8 cellular contexts compared by ENCODE assay signal in genomic region chr21:41142051-41142795, GRCh38. TPM values are rescaled to one million over a fixed set of nuclear protein-coding genes. Genes with fewer than 3 reads are reported as not detected.
DNase-seq lines count a peak whose midpoint lies in the region; ATAC-seq and TF ChIP-seq lines count a peak whose summit lies in the region.

No MANE protein-coding gene starts in this region.

- no peak for TF ChIP-seq CTCF in neural progenitor cell (IDR thresholded peaks at IDR 0.05)
- TF ChIP-seq CTCF in uterus (IDR thresholded peaks at IDR 0.05) = no peak

- H3K27me3 Mint-ChIP-seq in neural progenitor cell (ENCODE audit: insufficient read depth, low read depth) = peaks cover 8% of the 10 kb centered on the region

- H3K9ac ChIP-seq in neural progenitor cell = no peak overlapping the region

- DNase-seq in Ammon's horn (ENCODE audit: low spot score) (peak; percentile 57), NCI-H1694 (lab: John Stamatoyannopoulos, UW) (peak; percentile 35), dermis microvascular lymphatic vessel endothelial cell (ENCODE audit: low read depth in 2 of 2) (peak; percentile 78 to 84), neural progenitor cell (ENCODE audit: low spot score) (peak; percentile 21), uterus (no peak)

- H4K20me1 ChIP-seq in neural progenitor cell (ENCODE audit: low read depth) = no peaks in the 10 kb centered on the region

- H3K4me1 ChIP-seq in neural progenitor cell = no peaks in the 10 kb centered on the region
- peaks cover 0 to 8% of the 10 kb centered on the region in 2 donors for H3K4me1 ChIP-seq in uterus

- no peaks in the 10 kb centered on the region for H3K9me3 ChIP-seq in neural progenitor cell (ENCODE audit: low read depth)
- no peaks in the 10 kb centered on the region for H3K9me3 ChIP-seq in uterus

- no peaks in the 10 kb centered on the region for H3K36me3 Mint-ChIP-seq in neural progenitor cell

- no peaks in the 10 kb centered on the region for H3K79me2 ChIP-seq in neural progenitor cell (ENCODE audit: low read depth)

- H3F3A ChIP-seq in neural progenitor cell (ENCODE audit: low read depth) = peaks cover 2% of the 10 kb centered on the region

- no peak overlapping the region for H3K4me3 Mint-ChIP-seq in neural progenitor cell

- peak overlapping the region; percentile 90 for H3K27ac Mint-ChIP-seq in neural progenitor cell

- H3K27me3 ChIP-seq in neural progenitor cell = no peaks in the 10 kb centered on the region
- H3K27me3 ChIP-seq in uterus = no peaks in the 10 kb centered on the region

- no peak overlapping the region for H3K27ac ChIP-seq in neural progenitor cell
- no peak overlapping the region for H3K27ac ChIP-seq in uterus

- H3K4me3 ChIP-seq in neural progenitor cell (no peak overlapping the region), uterus (no peak overlapping the region)

- no peaks in the 10 kb centered on the region for H3K36me3 ChIP-seq in neural progenitor cell
- H3K36me3 ChIP-seq in uterus = no peaks in the 10 kb centered on the region

- H3K4me2 ChIP-seq in neural progenitor cell = no peak overlapping the region

- intact Hi-C loops in uterus (cut with DNase I; ENCODE audit: low total_unique reads) = no loop called here

- H3K9me3 Mint-ChIP-seq in neural progenitor cell = peaks cover 9% of the 10 kb centered on the region

- no peak for ATAC-seq in HG02973 (IDR thresholded peaks at IDR 0.05; ENCODE audit: unreplicated experiment)
- ATAC-seq in GM21825 (IDR thresholded peaks at IDR 0.05; ENCODE audit: unreplicated experiment) = no peak
- ATAC-seq in GM19452 (IDR thresholded peaks at IDR 0.05; ENCODE audit: unreplicated experiment) = no peak

- no peak overlapping the region for H2AFZ ChIP-seq in neural progenitor cell (replicated peaks)

- TF ChIP-seq POLR2A in uterus (IDR thresholded peaks at IDR 0.05) = no peak

- peaks cover 17% of the 10 kb centered on the region for H3K4me1 Mint-ChIP-seq in neural progenitor cell

RNA-seq across cellular contexts. Expression of gene BACE2, which starts 25.7 kb away (rescaled TPM):
- total RNA-seq in dermis microvascular lymphatic vessel endothelial cell = 196 and 425 TPM in 2 replicates
- 0.15 and 0.71 TPM in 2 replicates for total RNA-seq in neural progenitor cell (ENCODE audit: low replicate concordance)
- 10 to 100 TPM; 22.8 to 98.8 (median 76.5) TPM for total RNA-seq in uterus

Comparison
In these comparisons a context has a peak if more than half of its experiments do, and no peak if none do; other contexts are left out.
1. DNase-seq: peak in Ammon's horn (single experiment), NCI-H1694 (single experiment), dermis microvascular lymphatic vessel endothelial cell (2 of 2) and neural progenitor cell (single experiment); none in uterus (0 of 2).
2. RNA of gene BACE2, which starts 25.7 kb away (total RNA-seq): 196 to 425 TPM in dermis microvascular lymphatic vessel endothelial cell and 22.8 to 98.8 TPM in uterus; 0.15 to 0.71 TPM in neural progenitor cell; every median in the first group is over 10 times any median in the second.